Comparison of ENCODE assay signal across 8 cellular contexts in genomic region chr5:43042626-43043399, GRCh38. TPM values are rescaled to one million over a fixed set of nuclear protein-coding genes. Genes with fewer than 3 reads are reported as not detected.
DNase-seq lines count a peak whose midpoint lies in the region; ATAC-seq and TF ChIP-seq lines count a peak whose summit lies in the region.

No MANE protein-coding gene starts in this region.

- H3F3A ChIP-seq in GM23338 (replicated peaks; ENCODE audit: low read depth), result peaks cover 50% of the 10 kb centered on the region

- TF ChIP-seq CTCF in GM23338 (conservative IDR thresholded peaks at IDR 0.05; ENCODE audit: low read depth in 2 of 2), result no peak
- no peak for TF ChIP-seq CTCF in left ventricle myocardium inferior (IDR thresholded peaks at IDR 0.05; ENCODE audit: borderline replicate concordance)

- H3K4me3 Mint-ChIP-seq in GM23338, result peak overlapping the region; percentile 64
- peak overlapping the region; percentile 92 for H3K4me3 Mint-ChIP-seq in activated naive CD8-positive, alpha-beta T cell treated with anti-CD3 and anti-CD28 coated beads for 36 hours

- intact Hi-C loops in left ventricle myocardium inferior (cut with micrococcal nuclease), result no loop called here

- DNase-seq in GF-D8 (lab: John Stamatoyannopoulos, UW), result peak; percentile 85
- peak; percentile 55 for DNase-seq in GM23338 (ENCODE audit: low spot score)
- DNase-seq in MG63, result peak; percentile 75
- peak; percentile 87 for DNase-seq in SK-MEL-5 (ENCODE audit: low read depth, low spot score)
- DNase-seq in activated naive CD8-positive, alpha-beta T cell treated with anti-CD3 and anti-CD28 coated beads for 36 hours, result peak; percentile 77
- DNase-seq in left ventricle myocardium inferior, result peak; percentile 68
- DNase-seq in putamen (ENCODE audit: low spot score), result peak; percentile 58
- DNase-seq in HEK293T (ENCODE audit: extremely low spot score), result no peak

- peaks cover 5% of the 10 kb centered on the region; the same call in 2 of the 3 replicates for H3K9me3 Mint-ChIP-seq in GM23338
- no peaks in the 10 kb centered on the region for H3K9me3 Mint-ChIP-seq in activated naive CD8-positive, alpha-beta T cell treated with anti-CD3 and anti-CD28 coated beads for 36 hours

- H3K9me2 ChIP-seq in GM23338 (ENCODE audit: insufficient read depth), result no peaks in the 10 kb centered on the region

- in situ Hi-C loops in SK-MEL-5 (cut with HindIII; ENCODE audit: low pct_unique_long_range_greater_than_20kb, low sequenced_read_pairs), result no loop called here

- H3K4me3 ChIP-seq in GM23338 (peak overlapping the region; percentile 62), MG63 (peak overlapping the region; percentile 63), left ventricle myocardium inferior (peak overlapping the region; percentile 77)

- H3K27me3 ChIP-seq in GM23338 (ENCODE audit: insufficient read depth) (peaks cover 96% of the 10 kb centered on the region), MG63 (no peaks in the 10 kb centered on the region), left ventricle myocardium inferior (ENCODE audit: low read depth) (peaks cover 76% of the 10 kb centered on the region)

- CTCF ChIA-PET in HEK293T (lab: Yijun Ruan, JAX), result interaction anchor here (1.7 kb wide), 1 partner anchor 23 kb away, joined by 8 read pairs; no protein-coding TSS in a partner anchor

- H3K4me2 ChIP-seq in GM23338, result peak overlapping the region; percentile 85

- no peak overlapping the region for H3K27ac Mint-ChIP-seq in GM23338
- peak overlapping the region; percentile 98 for H3K27ac Mint-ChIP-seq in activated naive CD8-positive, alpha-beta T cell treated with anti-CD3 and anti-CD28 coated beads for 36 hours

- H2AFZ ChIP-seq in GM23338, result peak overlapping the region; percentile 57

- H3K4me1 ChIP-seq in GM23338 (ENCODE audit: insufficient read depth) (peaks cover 45% of the 10 kb centered on the region), left ventricle myocardium inferior (peaks cover 37% of the 10 kb centered on the region)

- H3K9me3 ChIP-seq in MG63 (no peaks in the 10 kb centered on the region), left ventricle myocardium inferior (replicated peaks) (no peaks in the 10 kb centered on the region)

- no peaks in the 10 kb centered on the region; the same call in 1 of the 2 replicates for H3K36me3 ChIP-seq in GM23338 (ENCODE audit: insufficient read depth)
- H3K36me3 ChIP-seq in MG63, result peaks cover 2% of the 10 kb centered on the region; the same call in 1 of the 2 replicates
- no peaks in the 10 kb centered on the region for H3K36me3 ChIP-seq in left ventricle myocardium inferior

- H3K27ac ChIP-seq in GM23338 (ENCODE audit: low read depth), result no peak overlapping the region
- H3K27ac ChIP-seq in left ventricle myocardium inferior (replicated peaks), result peak overlapping the region; percentile 98

- ATAC-seq in GM23338, result peak; percentile 5

- peaks cover 85% of the 10 kb centered on the region for H3K27me3 Mint-ChIP-seq in GM23338 (ENCODE audit: insufficient read depth, low read depth, poor library complexity)
- no peaks in the 10 kb centered on the region for H3K27me3 Mint-ChIP-seq in activated naive CD8-positive, alpha-beta T cell treated with anti-CD3 and anti-CD28 coated beads for 36 hours

- POLR2A ChIA-PET in HEK293T (lab: Yijun Ruan, JAX), result interaction anchor here (0.6 to 3.2 kb wide), 13 partner anchors 8 to 441 kb away, joined by 3 to 55 read pairs (median 5); partner anchors contain the start of gene TMEM267

- no peaks in the 10 kb centered on the region for H3K79me2 ChIP-seq in GM23338 (replicated peaks; ENCODE audit: insufficient read depth)

- peaks cover 30% of the 10 kb centered on the region for H4K20me1 ChIP-seq in GM23338 (replicated peaks; ENCODE audit: insufficient read depth)

- H3K4me1 Mint-ChIP-seq in GM23338, result peaks cover 46% of the 10 kb centered on the region
- H3K4me1 Mint-ChIP-seq in activated naive CD8-positive, alpha-beta T cell treated with anti-CD3 and anti-CD28 coated beads for 36 hours, result peaks cover 40% of the 10 kb centered on the region

- H3K36me3 Mint-ChIP-seq in GM23338 (ENCODE audit: low read depth), result no peaks in the 10 kb centered on the region
- H3K36me3 Mint-ChIP-seq in activated naive CD8-positive, alpha-beta T cell treated with anti-CD3 and anti-CD28 coated beads for 36 hours, result peaks cover 10% of the 10 kb centered on the region

TF ChIP-seq in GM23338, 12 proteins besides CTCF, POLR2A, EP300 and RAD21 (continues in another document):
- no peak for TF ChIP-seq REST (IDR thresholded peaks at IDR 0.05; ENCODE audit: unreplicated experiment)
- no peak for TF ChIP-seq CREB1 (CRISPR knock-in tag; IDR thresholded peaks at IDR 0.05; ENCODE audit: low read depth)
- TF ChIP-seq EZH2 (IDR thresholded peaks at IDR 0.05; ENCODE audit: low read depth, unreplicated experiment), result peak; percentile 92
- TF ChIP-seq ZNF331 (CRISPR knock-in tag; IDR thresholded peaks at IDR 0.05; ENCODE audit: low read depth), result no peak
- TF ChIP-seq STAT1 (IDR thresholded peaks at IDR 0.05; ENCODE audit: unreplicated experiment), result no peak
- peak; percentile 86 for TF ChIP-seq EZH2phosphoT487 (IDR thresholded peaks at IDR 0.05; ENCODE audit: unreplicated experiment)
- no peak for TF ChIP-seq JUNB (IDR thresholded peaks at IDR 0.05; ENCODE audit: unreplicated experiment)
- no peak for TF ChIP-seq NANOG (IDR thresholded peaks at IDR 0.05; ENCODE audit: borderline replicate concordance)

TF ChIP-seq in HEK293T, 16 proteins besides CTCF, POLR2A, EP300 and RAD21:
- TF ChIP-seq BHLHE40 (IDR thresholded peaks at IDR 0.05; ENCODE audit: borderline replicate concordance), result no peak
- TF ChIP-seq LEF1 (IDR thresholded peaks at IDR 0.05; ENCODE audit: borderline replicate concordance), result no peak
- TF ChIP-seq TARDBP (IDR thresholded peaks at IDR 0.05), result no peak
- TF ChIP-seq PKNOX1 (IDR thresholded peaks at IDR 0.05), result no peak
- no peak for TF ChIP-seq HDGF (IDR thresholded peaks at IDR 0.05; ENCODE audit: borderline replicate concordance)
- no peak for TF ChIP-seq SUZ12 (IDR thresholded peaks at IDR 0.05)

RNA-seq across cellular contexts. Expression of gene ANXA2R, which starts 2.7 kb away (rescaled TPM):
- total RNA-seq in GM23338 (2014; rRNA removed; shearing (Covaris generic)), result 0.21 TPM in 1 of 2 replicates, not detected in the other
- polyA plus RNA-seq in GM23338 (2016; fragmentation: Nextera tagmentation; extraction: Ambion mirVana), result not detected in 2 replicates
- 0.12 and 4.3 TPM in 2 replicates for total RNA-seq in MG63 (2014; rRNA removed; shearing (Covaris generic); ENCODE audit: low replicate concordance)
- total RNA-seq in SK-MEL-5 (2014; rRNA removed; shearing (Covaris generic)), result 0.40 and 0.45 TPM in 2 replicates
- polyA plus RNA-seq in SK-MEL-5 (2015; cell fraction: cytosol; rRNA removed), result 0.35 and 0.94 TPM in 2 replicates
- polyA plus RNA-seq in SK-MEL-5 (2015; cell fraction: nucleus; rRNA removed), result 2.9 TPM in 2 replicates
- total RNA-seq in activated naive CD8-positive, alpha-beta T cell treated with anti-CD3 and anti-CD28 coated beads for 36 hours, result 1 to 10 TPM; 8.5 to 9.9 TPM
- total RNA-seq in left ventricle myocardium inferior, result 0.82 TPM
